Comparison of ENCODE assay signal across 8 cellular contexts in genomic region chr11:86214710-86215109, GRCh38. TPM values are rescaled to one million over a fixed set of nuclear protein-coding genes. Genes with fewer than 3 reads are reported as not detected.
DNase-seq lines count a peak whose midpoint lies in the region; ATAC-seq and TF ChIP-seq lines count a peak whose summit lies in the region.

No MANE protein-coding gene starts in this region.

- no peaks in the 10 kb centered on the region for H3K27me3 ChIP-seq in KMS-11 (ENCODE audit: insufficient read depth, low read depth)
- no peaks in the 10 kb centered on the region for H3K27me3 ChIP-seq in colonic mucosa

- no peaks in the 10 kb centered on the region for H3K36me3 Mint-ChIP-seq in effector memory CD8-positive, alpha-beta T cell (ENCODE audit: insufficient read depth)
- H3K36me3 Mint-ChIP-seq in endothelial cell (ENCODE audit: low read depth, unreplicated experiment): no peaks in the 10 kb centered on the region

- no peaks in the 10 kb centered on the region for H3K9me3 Mint-ChIP-seq in effector memory CD8-positive, alpha-beta T cell
- no peaks in the 10 kb centered on the region for H3K9me3 Mint-ChIP-seq in endothelial cell (ENCODE audit: unreplicated experiment)

- H3K9me3 ChIP-seq in colonic mucosa: no peaks in the 10 kb centered on the region

- H3K36me3 ChIP-seq in KMS-11 (ENCODE audit: insufficient read depth): no peaks in the 10 kb centered on the region
- no peaks in the 10 kb centered on the region for H3K36me3 ChIP-seq in colonic mucosa

- H4K20me1 ChIP-seq in KMS-11 (ENCODE audit: insufficient read depth): no peaks in the 10 kb centered on the region

- no peak overlapping the region for H2AFZ ChIP-seq in KMS-11 (ENCODE audit: low read depth)

- peak overlapping the region; percentile 30; the same call in 1 of the 2 replicates for H3K27ac ChIP-seq in KMS-11
- H3K27ac ChIP-seq in colonic mucosa: no peak overlapping the region

- peak; percentile 29 for ATAC-seq in GM21423 (IDR thresholded peaks at IDR 0.05; ENCODE audit: unreplicated experiment)
- peak; percentile 15 for ATAC-seq in effector memory CD8-positive, alpha-beta T cell (replicated peaks)

- DNase-seq in CD1c-positive myeloid dendritic cell (ENCODE audit: extremely low spot score) (peak; percentile 95), NCI-H187 treated with DMSO at 0.1 percent for 48 hours (lab: John Stamatoyannopoulos, UW) (no peak), NCI-H748 treated with DMSO at 0.1 percent for 48 hours (lab: John Stamatoyannopoulos, UW) (no peak), endothelial cell (ENCODE audit: low spot score) (no peak), colonic mucosa (no peak)
- DNase-seq in effector memory CD8-positive, alpha-beta T cell: no peak

- intact Hi-C loops in colonic mucosa (cut with DNase I): loop anchor here (5.0 kb wide), 2 partner anchors 177 to 272 kb away; no protein-coding TSS in a partner anchor

- H3K4me1 ChIP-seq in KMS-11 (ENCODE audit: low read depth, poor library complexity, severe bottlenecking) (peaks cover 42% of the 10 kb centered on the region), colonic mucosa (no peaks in the 10 kb centered on the region)

- no peak overlapping the region for H3K4me3 Mint-ChIP-seq in effector memory CD8-positive, alpha-beta T cell
- no peak overlapping the region for H3K4me3 Mint-ChIP-seq in endothelial cell (ENCODE audit: unreplicated experiment)

- peak overlapping the region; percentile 50 for H3K4me2 ChIP-seq in KMS-11

- H3K4me1 Mint-ChIP-seq in effector memory CD8-positive, alpha-beta T cell (ENCODE audit: low read depth in 2 of 2): peaks cover 13 to 15% of the 10 kb centered on the region in 2 donors
- H3K4me1 Mint-ChIP-seq in endothelial cell (ENCODE audit: unreplicated experiment): no peaks in the 10 kb centered on the region

- no peak overlapping the region for H3K4me3 ChIP-seq in KMS-11 (IDR thresholded peaks at IDR 0.05; ENCODE audit: insufficient read depth, low read depth, low read length)
- H3K4me3 ChIP-seq in colonic mucosa: no peak overlapping the region

- peak; percentile 53 for TF ChIP-seq CTCF in KMS-11 (conservative IDR thresholded peaks at IDR 0.05; ENCODE audit: low read depth, low read length)
- no peak for TF ChIP-seq CTCF in endothelial cell (IDR thresholded peaks at IDR 0.05; ENCODE audit: unreplicated experiment)
- TF ChIP-seq CTCF in colonic mucosa (IDR thresholded peaks at IDR 0.05): no peak

- H3K27me3 Mint-ChIP-seq in effector memory CD8-positive, alpha-beta T cell: no peaks in the 10 kb centered on the region
- H3K27me3 Mint-ChIP-seq in endothelial cell (ENCODE audit: unreplicated experiment): no peaks in the 10 kb centered on the region

- no peak overlapping the region for H3K27ac Mint-ChIP-seq in effector memory CD8-positive, alpha-beta T cell
- H3K27ac Mint-ChIP-seq in endothelial cell (ENCODE audit: unreplicated experiment): no peak overlapping the region

- no peak overlapping the region for H3K9ac ChIP-seq in KMS-11
- no peak overlapping the region for H3K9ac ChIP-seq in colonic mucosa (ENCODE audit: low read depth in 2 of 2, low read length in 2 of 2)

- no peaks in the 10 kb centered on the region for H3K79me2 ChIP-seq in KMS-11 (ENCODE audit: insufficient read depth, low read depth)

RNA-seq across cellular contexts. Expression of gene EED, which starts 29.8 kb away (rescaled TPM):
- total RNA-seq in endothelial cell (ENCODE audit: unreplicated experiment) (18.5 TPM), colonic mucosa (10 to 100 TPM; 21.9 to 28.3 TPM)
